ENCODE assay signal across 8 cellular contexts in the genomic region with DNA sequence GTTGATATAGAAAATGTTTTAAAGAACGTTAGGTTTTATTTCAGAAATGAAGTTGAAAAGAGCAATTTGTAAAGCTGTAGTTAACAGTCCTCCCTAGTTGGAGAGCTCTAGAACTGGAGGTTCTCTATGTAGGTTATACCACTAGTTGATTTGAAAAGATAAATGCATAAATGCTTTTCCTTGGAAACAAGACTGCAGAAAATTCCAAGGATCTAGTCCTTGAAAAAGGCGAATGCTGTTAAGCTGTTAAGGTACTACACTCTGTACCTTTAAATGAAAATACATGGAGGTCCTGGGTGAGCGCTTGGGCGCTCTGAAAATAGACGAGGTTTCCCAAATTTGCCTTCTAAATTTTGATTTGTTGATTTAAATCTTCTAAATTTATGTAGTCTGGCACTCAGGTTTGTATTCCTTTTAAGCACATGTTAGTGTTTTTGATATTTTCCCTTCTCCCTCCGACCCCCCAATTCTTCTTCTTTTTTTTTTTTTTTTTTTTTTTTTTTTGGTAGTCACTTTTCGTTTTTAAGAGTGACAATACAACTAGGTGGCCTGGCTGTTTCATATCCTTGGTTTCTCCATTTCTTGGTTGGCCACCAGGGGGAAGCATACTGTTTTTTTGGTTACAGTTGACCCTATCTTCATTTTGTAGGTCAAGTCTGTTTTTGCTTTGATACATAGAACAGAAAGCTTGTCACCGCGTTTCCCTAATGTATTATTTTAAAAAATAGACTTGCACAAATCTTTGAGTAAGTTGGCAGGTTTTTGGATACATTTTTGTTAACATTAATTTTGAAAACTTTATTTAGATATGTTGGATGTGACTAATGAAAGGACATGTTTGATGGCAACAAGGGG. TPM values are rescaled to one million over a fixed set of nuclear protein-coding genes. Genes with fewer than 3 reads are reported as not detected.
DNase-seq lines count a peak whose midpoint lies in the region; ATAC-seq lines count a peak whose summit lies in the region.

No MANE protein-coding gene starts in this region.

- DNase-seq in NCI-H1092 (lab: John Stamatoyannopoulos, UW) = peak; percentile 41
- peak; percentile 68 for DNase-seq in SKM-1 treated with dmso at 0.1 percent for 144 hours (lab: John Stamatoyannopoulos, UW; ENCODE audit: unreplicated experiment)
- DNase-seq in adipocyte (ENCODE audit: low read depth) = peak; percentile 91
- no peak for DNase-seq in left ventricle myocardium superior
- DNase-seq in posterior vena cava (ENCODE audit: low spot score) = no peak

- peaks cover 0 to 4% (median 0%) of the 10 kb centered on the region in 11 experiments; a peak in 1 of 22 replicates for H3K36me3 ChIP-seq in BLaER1 treated with 17β-estradiol and CSF1 and Interleukin-3, amounts not matched to agents 10 nM and 100 nM
- peaks cover 9% of the 10 kb centered on the region for H3K36me3 ChIP-seq in adipocyte (ENCODE audit: control insufficient read depth, insufficient read depth, low read length, severe bottlenecking)
- no peaks in the 10 kb centered on the region for H3K36me3 ChIP-seq in rectal smooth muscle tissue (ENCODE audit: control insufficient read depth, insufficient read depth, low read length)

- peak overlapping the region in 2 of 11 experiments; percentile 57 to 62; a peak in 1 of 22 replicates for H3K9ac ChIP-seq in BLaER1 treated with 17β-estradiol and CSF1 and Interleukin-3, amounts not matched to agents 10 nM and 100 nM
- H3K9ac ChIP-seq in adipocyte (ENCODE audit: low read length) (peak overlapping the region; percentile 81), rectal smooth muscle tissue (ENCODE audit: low read length) (no peak overlapping the region)

- intact Hi-C loops in left ventricle myocardium superior (cut with micrococcal nuclease) (no loop called here), posterior vena cava (cut with DNase I) (no loop called here)

- peaks cover 0 to 34% (median 25%) of the 10 kb centered on the region in 11 experiments; a peak in 15 of 22 replicates for H4K20me1 ChIP-seq in BLaER1 treated with 17β-estradiol and CSF1 and Interleukin-3, amounts not matched to agents 10 nM and 100 nM

- peak overlapping the region; percentile 88 to 99 (median 93) for H3K4me2 ChIP-seq in BLaER1 treated with 17β-estradiol and CSF1 and Interleukin-3, amounts not matched to agents 10 nM and 100 nM

- peak overlapping the region in 1 of 11 experiments; percentile 45; a peak in 1 of 22 replicates for H3K27ac ChIP-seq in BLaER1 treated with 17β-estradiol and CSF1 and Interleukin-3, amounts not matched to agents 10 nM and 100 nM
- no peak overlapping the region for H3K27ac ChIP-seq in rectal smooth muscle tissue (ENCODE audit: low read depth, low read length)

- peaks cover 42 to 62% (median 59%) of the 10 kb centered on the region in 11 experiments for H3K27me3 ChIP-seq in BLaER1 treated with 17β-estradiol and CSF1 and Interleukin-3, amounts not matched to agents 10 nM and 100 nM
- no peaks in the 10 kb centered on the region for H3K27me3 ChIP-seq in adipocyte (replicated peaks; ENCODE audit: control insufficient read depth, insufficient read depth, low read length)
- no peaks in the 10 kb centered on the region for H3K27me3 ChIP-seq in rectal smooth muscle tissue (ENCODE audit: control insufficient read depth, insufficient read depth, low read length)

- H3K4me1 ChIP-seq in BLaER1 treated with 17β-estradiol and CSF1 and Interleukin-3, amounts not matched to agents 10 nM and 100 nM = peaks cover 6 to 32% (median 27%) of the 10 kb centered on the region in 10 experiments
- peaks cover 16% of the 10 kb centered on the region for H3K4me1 ChIP-seq in adipocyte (ENCODE audit: control insufficient read depth, insufficient read depth, low read length)
- H3K4me1 ChIP-seq in rectal smooth muscle tissue (ENCODE audit: control insufficient read depth, insufficient read depth, low read length) = peaks cover 8% of the 10 kb centered on the region

- peak; percentile 41 for ATAC-seq in GM21381 (IDR thresholded peaks at IDR 0.05; ENCODE audit: unreplicated experiment)
- ATAC-seq in left ventricle myocardium superior = peak; percentile 51

- peaks cover 11 to 26% (median 20%) of the 10 kb centered on the region in 11 experiments; a peak in 20 of 22 replicates for H3K9me3 ChIP-seq in BLaER1 treated with 17β-estradiol and CSF1 and Interleukin-3, amounts not matched to agents 10 nM and 100 nM (replicated peaks in 1 of 11)
- no peaks in the 10 kb centered on the region for H3K9me3 ChIP-seq in adipocyte (ENCODE audit: control insufficient read depth, low read length)

- H3K4me3 ChIP-seq in BLaER1 treated with 17β-estradiol and CSF1 and Interleukin-3, amounts not matched to agents 10 nM and 100 nM = peak overlapping the region; percentile 49 to 74 (median 61); a peak in 18 of 20 replicates
- peak overlapping the region; percentile 91 for H3K4me3 ChIP-seq in adipocyte (ENCODE audit: low read length)
- peak overlapping the region; percentile 70 for H3K4me3 ChIP-seq in rectal smooth muscle tissue (ENCODE audit: low read length)

RNA-seq across cellular contexts. Expression of a gene that starts 2.7 kb away (rescaled TPM):
- total RNA-seq in left ventricle myocardium superior (0.55 TPM), posterior vena cava (1 to 10 TPM; 2.5 to 2.9 TPM)

RNA-seq across cellular contexts. Expression of a gene that starts 34.2 kb away (rescaled TPM):
- total RNA-seq in left ventricle myocardium superior = 29.2 TPM
- 1 to 10 TPM in 1 of 2 donors, under 1 TPM in 1; 0.56 to 1.3 TPM for total RNA-seq in posterior vena cava

Comparison
In these comparisons a context has a peak if more than half of its experiments do, and no peak if none do; other contexts are left out.
1. DNase-seq: peak in NCI-H1092 (single experiment), SKM-1 treated with dmso at 0.1 percent for 144 hours (single experiment) and adipocyte (single experiment); none in left ventricle myocardium superior (single experiment) and posterior vena cava (single experiment).
2. RNA of a gene that starts 34.2 kb away (total RNA-seq): 29.2 TPM in left ventricle myocardium superior (single experiment); 0.56 to 1.3 TPM in posterior vena cava; every median in the first group is over 10 times any median in the second.
3. Peak in every context shown above with its lines, with median percentiles within 50 percentile points of each other: H3K4me3 ChIP-seq.